ENCODE assay signal across 28 cellular contexts in genomic region chr2:69147841-69148533, GRCh38.
DNase-seq lines count a peak whose midpoint lies in the region; TF ChIP-seq lines count a peak whose summit lies in the region.
"Had no signal": no experiment of that assay in that cellular context is flagged by ENCODE, and none has a peak within 500 bp of the region (broad histone marks: within the 10 kb centered on the region; RNA-seq: fewer than 3 reads in every experiment).

No MANE protein-coding gene starts in this region.

- H3K27me3 ChIP-seq in SJCRH30: no peaks in the 10 kb centered on the region
- H3K27me3 ChIP-seq in esophagus squamous epithelium: no peaks in the 10 kb centered on the region
- H3K27me3 ChIP-seq in tibial artery: no peaks in the 10 kb centered on the region
- no peaks in the 10 kb centered on the region for H3K27me3 ChIP-seq in transverse colon

- no peak for TF ChIP-seq POLR2A in esophagus squamous epithelium (IDR thresholded peaks at IDR 0.05)
- no peak for TF ChIP-seq POLR2A in transverse colon (IDR thresholded peaks at IDR 0.05)

- peaks cover 79% of the 10 kb centered on the region for H3K4me1 Mint-ChIP-seq in nephron
- H3K4me1 Mint-ChIP-seq: naive B cell had no signal

- WGBS in esophagus squamous epithelium, 2 donors: 68 to 79% methylated on average over 10 to 13 of the region's 13 CpGs
- 80% methylated on average over 13 of the region's 13 CpGs; no CpG with 5 or more reads in 1 of the 2 donors for WGBS in transverse colon (ENCODE audit: low coverage in 1 of 2), 2 donors

- peak overlapping the region in 2 of 3 experiments; percentile 55 to 91 for H3K27ac Mint-ChIP-seq in nephron
- H3K27ac Mint-ChIP-seq: type B pancreatic cell had no signal

- H3K36me3 ChIP-seq in SJCRH30 (peaks cover 14% of the 10 kb centered on the region), esophagus squamous epithelium (no peaks in the 10 kb centered on the region), tibial artery (peaks cover 0 to 5% (median 4%) of the 10 kb centered on the region in 3 donors), transverse colon (no peaks in the 10 kb centered on the region)

- in situ Hi-C loops in transverse colon (cut with MboI; ENCODE audit: low pct_ligation_motif_present in 1 of 4, low pct_unique_long_range_greater_than_20kb in 1 of 4, low sequenced_read_pairs in 3 of 4): no loop called here

- no peak overlapping the region for H3K4me3 Mint-ChIP-seq in nephron
- H3K4me3 Mint-ChIP-seq: naive B cell, type B pancreatic cell had no signal

- intact Hi-C loops in esophagus squamous epithelium (cut with DNase I): no loop called here
- intact Hi-C loops in tibial artery (cut with DNase I; ENCODE audit: low total_unique reads): loop anchor here (2.0 kb wide), 1 partner anchor 71 kb away; no protein-coding TSS in a partner anchor
- intact Hi-C loops in transverse colon (cut with DNase I; ENCODE audit: low total_unique reads): no loop called here

- no peak for TF ChIP-seq EP300 in transverse colon (IDR thresholded peaks at IDR 0.05; ENCODE audit: low read depth)

- TF ChIP-seq CTCF in esophagus squamous epithelium (IDR thresholded peaks at IDR 0.05): no peak
- TF ChIP-seq CTCF in nephron (IDR thresholded peaks at IDR 0.05; ENCODE audit: unreplicated experiment in 3 of 3): no peak
- TF ChIP-seq CTCF in tibial artery (IDR thresholded peaks at IDR 0.05): no peak
- TF ChIP-seq CTCF in transverse colon (IDR thresholded peaks at IDR 0.05): no peak

- H3K4me3 ChIP-seq in SJCRH30 (no peak overlapping the region), esophagus squamous epithelium (no peak overlapping the region), tibial artery (no peak overlapping the region), transverse colon (no peak overlapping the region)

- peak overlapping the region; percentile 27 for H3K27ac ChIP-seq in SJCRH30
- peak overlapping the region in 3 of 4 donors; percentile 49 to 78 (median 66) for H3K27ac ChIP-seq in esophagus squamous epithelium
- peak overlapping the region; percentile 74 to 83 for H3K27ac ChIP-seq in tibial artery
- H3K27ac ChIP-seq in transverse colon: peak overlapping the region in 1 of 4 donors; percentile 79
- H3K27ac ChIP-seq: C4-2B, KMS-11, VCaP had no signal

- peaks cover 13% of the 10 kb centered on the region for H3K36me3 Mint-ChIP-seq in nephron (ENCODE audit: low read depth)
- H3K36me3 Mint-ChIP-seq: naive B cell had no signal

- peak; percentile 37 to 59 for DNase-seq in SJCRH30
- DNase-seq in esophagus squamous epithelium (lab: John Stamatoyannopoulos, UW): no peak
- no peak for DNase-seq in tibial artery
- no peak for DNase-seq in transverse colon
- DNase-seq in amniotic stem cell (lab: John Stamatoyannopoulos, UW): no peak
- no peak for DNase-seq in midbrain (lab: John Stamatoyannopoulos, UW)
- DNase-seq: activated CD4-positive, alpha-beta T cell treated with anti-CD3 and anti-CD28 coated beads for 48 hours; activated CD8-positive, alpha-beta memory T cell treated with anti-CD3 and anti-CD28 coated beads for 24 hours; activated gamma-delta T cell treated with Interleukin-2 at 50 U/mL for 16 hours; Caco-2; DMS79 treated with DMSO at 0.1 percent for 48 hours; glutamatergic neuron; HCEC 1CT; mammary epithelial cell; naive B cell; NCI-H1694; NCI-H446 treated with DMSO at 0.1 percent for 48 hours; occipital lobe; OCI-M1; small intestine; stimulated activated CD4-positive, alpha-beta T cell treated with anti-CD3 and anti-CD28 coated beads, Interleukin-1b, Interleukin-23, amount 100 ng/mL, for 48 hours; stimulated activated CD8-positive, alpha-beta memory T cell treated with anti-CD3 and anti-CD28 coated beads, Interleukin-4, amount 100 ng/mL, for 48 hours; T-helper 9 cell had no signal

- peaks cover 64% of the 10 kb centered on the region for H3K4me1 ChIP-seq in SJCRH30
- H3K4me1 ChIP-seq in esophagus squamous epithelium: peaks cover 0 to 55% (median 10%) of the 10 kb centered on the region in 3 donors
- peaks cover 0 to 74% (median 55%) of the 10 kb centered on the region in 4 donors for H3K4me1 ChIP-seq in tibial artery
- peaks cover 0 to 12% (median 6%) of the 10 kb centered on the region in 4 donors for H3K4me1 ChIP-seq in transverse colon
- H3K4me1 ChIP-seq: Caco-2 had no signal

- no peaks in the 10 kb centered on the region for H3K9me3 ChIP-seq in SJCRH30 (replicated peaks)
- no peaks in the 10 kb centered on the region for H3K9me3 ChIP-seq in esophagus squamous epithelium
- H3K9me3 ChIP-seq in tibial artery: no peaks in the 10 kb centered on the region
- H3K9me3 ChIP-seq in transverse colon: no peaks in the 10 kb centered on the region
- H3K9me3 ChIP-seq: Caco-2 had no signal

- H3K27me3 Mint-ChIP-seq in nephron (ENCODE audit: low read depth): no peaks in the 10 kb centered on the region
- H3K27me3 Mint-ChIP-seq: type B pancreatic cell had no signal

- H3K9me3 Mint-ChIP-seq in nephron: no peaks in the 10 kb centered on the region
- H3K9me3 Mint-ChIP-seq: naive B cell, type B pancreatic cell had no signal

Comparison
In these comparisons a context has a peak if more than half of its experiments do, and no peak if none do; other contexts are left out.
1. DNase-seq: peak in SJCRH30 (2 of 2); none in esophagus squamous epithelium (single experiment), tibial artery (0 of 2), transverse colon (single experiment), amniotic stem cell (single experiment) and midbrain (single experiment).